Comparison of ENCODE assay signal across 8 cellular contexts in genomic region chr12:52139579-52140062, GRCh38. TPM values are rescaled to one million over a fixed set of nuclear protein-coding genes. Genes with fewer than 3 reads are reported as not detected.
DNase-seq lines count a peak whose midpoint lies in the region; ATAC-seq and TF ChIP-seq lines count a peak whose summit lies in the region.

No MANE protein-coding gene starts in this region.

- peaks cover 4% of the 10 kb centered on the region for H3K4me1 ChIP-seq in lower lobe of right lung

- no peaks in the 10 kb centered on the region for H3K9me3 ChIP-seq in lower lobe of right lung

- no peak overlapping the region for H3K4me3 ChIP-seq in astrocyte of the cerebellum (ENCODE audit: low read depth, low read length)
- no peak overlapping the region for H3K4me3 ChIP-seq in lower lobe of right lung

- peak; percentile 69 for DNase-seq in AG08396 (ENCODE audit: low spot score)
- peak; percentile 72 for DNase-seq in GM13977 (ENCODE audit: low spot score)
- peak; percentile 79 for DNase-seq in NCI-H345 treated with DMSO at 0.1 percent for 48 hours (lab: John Stamatoyannopoulos, UW; ENCODE audit: unreplicated experiment)
- DNase-seq in astrocyte of the cerebellum (ENCODE audit: low read depth) = no peak
- DNase-seq in lower lobe of right lung = no peak
- no peak for DNase-seq in NCI-H446 (lab: John Stamatoyannopoulos, UW)
- DNase-seq in cerebellar nuclear complex (lab: John Stamatoyannopoulos, UW) = no peak

- no peak overlapping the region for H3K27ac ChIP-seq in lower lobe of right lung

- intact Hi-C loops in lower lobe of right lung (cut with DNase I) = no loop called here

- H3K27me3 ChIP-seq in lower lobe of right lung (ENCODE audit: low read depth) = no peaks in the 10 kb centered on the region

- peak; percentile 61 for TF ChIP-seq CTCF in GM13977 (IDR thresholded peaks at IDR 0.05; ENCODE audit: extremely low read depth, insufficient read depth, missing control alignments)
- TF ChIP-seq CTCF in astrocyte of the cerebellum (IDR thresholded peaks at IDR 0.05; ENCODE audit: low read depth, low read length, missing control alignments) = peak; percentile 85
- TF ChIP-seq CTCF in lower lobe of right lung (IDR thresholded peaks at IDR 0.05) = peak; percentile 62

- peak; percentile 65 to 71 for ATAC-seq in lower lobe of right lung
- ATAC-seq in HG02840 (IDR thresholded peaks at IDR 0.05; ENCODE audit: low FRiP score, unreplicated experiment) = no peak

- in situ Hi-C loops in GM13977 (cut with MboI; ENCODE audit: low pct_unique_long_range_greater_than_20kb, low sequenced_read_pairs, unreplicated experiment) (no loop called here), astrocyte of the cerebellum (cut with HindIII; ENCODE audit: low sequenced_read_pairs) (loop anchor here (5.0 kb wide), 1 partner anchor 47 kb away; no protein-coding TSS in a partner anchor)

- H3K36me3 ChIP-seq in lower lobe of right lung = no peaks in the 10 kb centered on the region

RNA-seq across cellular contexts. Expression of gene KRT80, which starts 52.2 kb away (rescaled TPM):
- 3.0 TPM for total RNA-seq in lower lobe of right lung

Comparison
In these comparisons a context has a peak if more than half of its experiments do, and no peak if none do; other contexts are left out.
1. DNase-seq: peak in AG08396 (single experiment), GM13977 (single experiment) and NCI-H345 treated with DMSO at 0.1 percent for 48 hours (single experiment); none in astrocyte of the cerebellum (single experiment), lower lobe of right lung (single experiment), NCI-H446 (0 of 2) and cerebellar nuclear complex (0 of 2).
2. Peak in every context shown above with its lines, with median percentiles within 50 percentile points of each other: CTCF ChIP-seq.